In the genomic region with DNA sequence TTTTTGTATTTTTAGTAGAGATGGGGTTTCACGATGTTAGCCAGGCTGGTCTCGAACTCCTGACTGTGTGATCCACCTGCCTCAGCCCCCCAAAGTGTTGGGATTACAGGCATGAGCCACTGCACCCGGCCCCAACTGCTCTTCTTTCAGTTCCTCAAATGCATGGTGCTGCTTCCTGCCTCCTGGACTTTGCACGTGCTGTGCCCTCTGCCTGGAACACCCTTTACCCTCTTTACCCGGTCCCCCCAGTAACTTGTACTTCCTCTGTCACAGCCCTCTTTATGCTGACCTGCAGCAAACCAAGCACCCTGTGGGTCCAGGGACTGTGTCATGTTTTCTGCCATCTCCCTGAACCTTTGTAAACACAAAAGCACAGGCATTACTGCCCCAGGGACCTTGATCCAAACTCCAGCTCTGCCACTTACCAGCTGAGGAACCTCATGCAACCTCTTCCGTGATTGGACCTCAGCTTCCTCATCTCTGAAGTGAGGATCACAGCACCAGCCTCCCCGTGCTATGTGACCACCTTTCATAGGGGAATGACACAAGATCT, we compare ENCODE assay signal across 1 cellular context.
TF ChIP-seq lines count a peak whose summit lies in the region.

No MANE protein-coding gene starts in this region.

TF ChIP-seq in SK-N-SH treated with all-trans-retinoic acid at 6 μM for 48 hours, 23 proteins besides CTCF, POLR2A, EP300 and RAD21 (continued from another document):
- TF ChIP-seq, protein P1, sequence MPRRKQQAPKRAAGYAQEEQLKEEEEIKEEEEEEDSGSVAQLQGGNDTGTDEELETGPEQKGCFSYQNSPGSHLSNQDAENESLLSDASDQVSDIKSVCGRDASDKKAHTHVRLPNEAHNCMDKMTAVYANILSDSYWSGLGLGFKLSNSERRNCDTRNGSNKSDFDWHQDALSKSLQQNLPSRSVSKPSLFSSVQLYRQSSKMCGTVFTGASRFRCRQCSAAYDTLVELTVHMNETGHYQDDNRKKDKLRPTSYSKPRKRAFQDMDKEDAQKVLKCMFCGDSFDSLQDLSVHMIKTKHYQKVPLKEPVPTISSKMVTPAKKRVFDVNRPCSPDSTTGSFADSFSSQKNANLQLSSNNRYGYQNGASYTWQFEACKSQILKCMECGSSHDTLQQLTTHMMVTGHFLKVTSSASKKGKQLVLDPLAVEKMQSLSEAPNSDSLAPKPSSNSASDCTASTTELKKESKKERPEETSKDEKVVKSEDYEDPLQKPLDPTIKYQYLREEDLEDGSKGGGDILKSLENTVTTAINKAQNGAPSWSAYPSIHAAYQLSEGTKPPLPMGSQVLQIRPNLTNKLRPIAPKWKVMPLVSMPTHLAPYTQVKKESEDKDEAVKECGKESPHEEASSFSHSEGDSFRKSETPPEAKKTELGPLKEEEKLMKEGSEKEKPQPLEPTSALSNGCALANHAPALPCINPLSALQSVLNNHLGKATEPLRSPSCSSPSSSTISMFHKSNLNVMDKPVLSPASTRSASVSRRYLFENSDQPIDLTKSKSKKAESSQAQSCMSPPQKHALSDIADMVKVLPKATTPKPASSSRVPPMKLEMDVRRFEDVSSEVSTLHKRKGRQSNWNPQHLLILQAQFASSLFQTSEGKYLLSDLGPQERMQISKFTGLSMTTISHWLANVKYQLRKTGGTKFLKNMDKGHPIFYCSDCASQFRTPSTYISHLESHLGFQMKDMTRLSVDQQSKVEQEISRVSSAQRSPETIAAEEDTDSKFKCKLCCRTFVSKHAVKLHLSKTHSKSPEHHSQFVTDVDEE (CRISPR knock-in tag; IDR thresholded peaks at IDR 0.05): no peak
- TF ChIP-seq ZNF8 (CRISPR knock-in tag; IDR thresholded peaks at IDR 0.05): no peak
- TF ChIP-seq TOX (CRISPR knock-in tag; IDR thresholded peaks at IDR 0.05; ENCODE audit: borderline replicate concordance): no peak
- TF ChIP-seq ESRRG (CRISPR knock-in tag; IDR thresholded peaks at IDR 0.05): no peak
- no peak for TF ChIP-seq ZNF70 (CRISPR knock-in tag; IDR thresholded peaks at IDR 0.05)
- no peak for TF ChIP-seq ARNTL (CRISPR knock-in tag; IDR thresholded peaks at IDR 0.05; ENCODE audit: borderline replicate concordance, low read depth)
